ENCODE assay signal across 3 cellular contexts in the genomic region with DNA sequence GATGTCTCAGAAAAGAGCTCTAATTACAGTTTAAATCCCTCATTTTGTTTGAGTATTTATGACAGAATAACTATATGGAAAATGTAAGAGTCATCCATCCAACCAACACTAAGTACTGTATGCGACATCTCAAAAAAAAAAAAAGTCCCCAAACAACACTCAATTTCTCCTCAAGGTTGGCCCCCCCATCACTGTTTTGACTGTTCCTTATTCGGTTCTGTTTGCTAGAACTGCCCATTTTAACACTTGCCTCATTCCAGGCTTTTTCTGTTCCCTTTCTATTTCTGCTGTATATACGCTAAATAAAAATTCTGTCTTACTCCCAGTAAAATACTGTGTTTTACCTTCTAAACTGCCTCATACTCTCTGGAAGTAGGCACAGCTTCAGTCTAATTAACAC.
A peak's percentile ranks its signal among the peaks of the same experiment; 100 is the strongest.
TF ChIP-seq lines count a peak whose summit lies in the region.

No MANE protein-coding gene starts in this region.

TF ChIP-seq in GM12891, 5 proteins besides CTCF, POLR2A, EP300 and RAD21:
- TF ChIP-seq POU2F2 (IDR thresholded peaks at IDR 0.05; ENCODE audit: low read depth, low read length) (no peak), PAX5 (IDR thresholded peaks at IDR 0.05; ENCODE audit: insufficient read depth, low read length, severe bottlenecking) (no peak), TAF1 (IDR thresholded peaks at IDR 0.05; ENCODE audit: low read depth, low read length) (no peak), SPI1 (IDR thresholded peaks at IDR 0.05; ENCODE audit: low read depth, low read length) (peak; percentile 51), POLR2AphosphoS5 (IDR thresholded peaks at IDR 0.05; ENCODE audit: low read depth, low read length) (no peak)

TF ChIP-seq in GM23338, 12 proteins besides CTCF, POLR2A, EP300 and RAD21 (continues in another document):
- TF ChIP-seq REST (IDR thresholded peaks at IDR 0.05; ENCODE audit: unreplicated experiment) = no peak
- TF ChIP-seq ZNF331 (CRISPR knock-in tag; IDR thresholded peaks at IDR 0.05; ENCODE audit: low read depth) = no peak
- no peak for TF ChIP-seq EZH2 (IDR thresholded peaks at IDR 0.05; ENCODE audit: low read depth, unreplicated experiment)
- no peak for TF ChIP-seq ZNF462 (CRISPR knock-in tag; IDR thresholded peaks at IDR 0.05)
- TF ChIP-seq NANOG (IDR thresholded peaks at IDR 0.05; ENCODE audit: borderline replicate concordance) = no peak
- no peak for TF ChIP-seq POLR2AphosphoS5 (IDR thresholded peaks at IDR 0.05; ENCODE audit: low read depth)
- no peak for TF ChIP-seq ETS1 (IDR thresholded peaks at IDR 0.05)

TF ChIP-seq in GM12878, 131 proteins besides CTCF, POLR2A, EP300 and RAD21:
- TF ChIP-seq IKZF2 (IDR thresholded peaks at IDR 0.05) (peak in 1 of 2 experiments; percentile 22; a peak in 1 of 4 replicates), NFIC (IDR thresholded peaks at IDR 0.05; ENCODE audit: low read depth, low read length) (peak; percentile 30; the same call in 1 of the 2 replicates), ATF7 (IDR thresholded peaks at IDR 0.05; ENCODE audit: low read depth) (peak; percentile 69), ZNF384 (IDR thresholded peaks at IDR 0.05; ENCODE audit: borderline replicate concordance, low read depth, low read length) (0 out of 2 replicates have a peak, but pooled peaks have one; percentile 34), NBN (IDR thresholded peaks at IDR 0.05) (0 out of 2 replicates have a peak, but pooled peaks have one; percentile 24), BMI1 (IDR thresholded peaks at IDR 0.05; ENCODE audit: borderline replicate concordance) (no peak), JUNB (IDR thresholded peaks at IDR 0.05) (peak; percentile 11; the same call in 1 of the 2 replicates), JUND (IDR thresholded peaks at IDR 0.05; ENCODE audit: low read depth, low read length) (0 out of 2 replicates have a peak, but pooled peaks have one; percentile 15), ASH2L (IDR thresholded peaks at IDR 0.05; ENCODE audit: borderline replicate concordance, low read depth) (no peak)
TF ChIP-seq in GM12878: peak in this region for 7.
